Comparison of ENCODE assay signal across 8 cellular contexts in the genomic region with DNA sequence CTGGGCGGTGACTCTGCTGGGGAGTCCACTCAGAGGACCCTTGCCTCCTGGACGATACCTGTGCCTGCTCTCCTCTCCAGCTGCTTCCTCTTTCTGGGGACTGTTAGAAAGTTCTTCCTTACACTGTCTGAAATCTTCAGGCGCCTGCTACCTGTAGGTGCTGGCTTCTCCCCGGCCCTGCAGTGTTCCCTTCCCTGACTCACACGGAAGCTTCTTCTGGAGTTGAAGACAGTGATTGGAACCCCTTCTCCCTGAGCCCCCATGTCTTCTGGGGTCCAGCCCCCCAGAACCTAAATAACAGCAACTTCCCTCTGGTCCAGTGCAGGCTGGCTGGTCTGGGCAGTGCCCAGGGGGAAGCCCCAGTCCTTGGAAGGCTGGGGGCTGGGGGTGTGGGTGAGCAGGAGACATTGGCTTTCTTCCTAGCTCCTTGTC. TPM values are rescaled to one million over a fixed set of nuclear protein-coding genes. Genes with fewer than 3 reads are reported as not detected.
DNase-seq lines count a peak whose midpoint lies in the region; ATAC-seq and TF ChIP-seq lines count a peak whose summit lies in the region.

No MANE protein-coding gene starts in this region.

- intact Hi-C loops in colonic mucosa (cut with DNase I): no loop called here

- no peak for TF ChIP-seq POLR2A in NB4 (IDR thresholded peaks at IDR 0.05; ENCODE audit: extremely low read depth, insufficient read length)

- no peaks in the 10 kb centered on the region for H3K36me3 ChIP-seq in ACC112 (ENCODE audit: insufficient read depth, low read length)
- H3K36me3 ChIP-seq in colonic mucosa: no peaks in the 10 kb centered on the region

- peaks cover 41% of the 10 kb centered on the region for H3K4me1 ChIP-seq in ACC112 (ENCODE audit: control insufficient read depth, insufficient read depth, low read length, unreplicated experiment)
- peaks cover 5% of the 10 kb centered on the region for H3K4me1 ChIP-seq in colonic mucosa
- H3K4me1 ChIP-seq in mononuclear cell (ENCODE audit: insufficient read depth, low read length): peaks cover 70% of the 10 kb centered on the region

- DNase-seq in NB4 (ENCODE audit: low read depth) (peak; percentile 58), colonic mucosa (no peak), NK-92 (lab: John Stamatoyannopoulos, UW; ENCODE audit: unreplicated experiment) (no peak), SK-N-DZ (ENCODE audit: low spot score) (no peak)
- no peak for DNase-seq in activated CD8-positive, alpha-beta memory T cell treated with anti-CD3 and anti-CD28 coated beads, Interleukin-2, amount 50 U/mL, for 4 hours

- no peaks in the 10 kb centered on the region for H3K9me3 ChIP-seq in colonic mucosa
- H3K9me3 ChIP-seq in mononuclear cell (ENCODE audit: low read depth, low read length): no peaks in the 10 kb centered on the region

- H3K9ac ChIP-seq in colonic mucosa (ENCODE audit: low read depth in 2 of 2, low read length in 2 of 2): peak overlapping the region; percentile 88 to 92

- TF ChIP-seq CTCF in NB4 (IDR thresholded peaks at IDR 0.05; ENCODE audit: low read depth, low read length): no peak
- TF ChIP-seq CTCF in colonic mucosa (IDR thresholded peaks at IDR 0.05): no peak

- H3K4me3 ChIP-seq in ACC112 (ENCODE audit: low read depth, low read length): peak overlapping the region; percentile 99
- H3K4me3 ChIP-seq in NB4 (ENCODE audit: low read depth, low read length): peak overlapping the region; percentile 81
- H3K4me3 ChIP-seq in colonic mucosa: peak overlapping the region; percentile 87
- H3K4me3 ChIP-seq in mononuclear cell (ENCODE audit: low read length): peak overlapping the region; percentile 65

- peaks cover 50% of the 10 kb centered on the region for H3K79me2 ChIP-seq in ACC112 (ENCODE audit: control insufficient read depth, insufficient read depth, low read length, unreplicated experiment)

- peak; percentile 25 for ATAC-seq in GM19463 (IDR thresholded peaks at IDR 0.05; ENCODE audit: unreplicated experiment)

- peak overlapping the region; percentile 72 for H2AFZ ChIP-seq in ACC112 (ENCODE audit: low read length, unreplicated experiment)

- H3K27ac ChIP-seq in ACC112 (ENCODE audit: low read depth, low read length) (peak overlapping the region; percentile 71), colonic mucosa (peak overlapping the region; percentile 98)

- no peaks in the 10 kb centered on the region for H3K27me3 ChIP-seq in ACC112 (ENCODE audit: insufficient read depth, low read length)
- H3K27me3 ChIP-seq in colonic mucosa: no peaks in the 10 kb centered on the region
- no peaks in the 10 kb centered on the region for H3K27me3 ChIP-seq in mononuclear cell (ENCODE audit: insufficient read depth, low read length)

RNA-seq across cellular contexts. Expression of gene GSN, which starts 0.7 kb away (rescaled TPM):
- total RNA-seq in colonic mucosa (100 to 1,000 TPM; 413 to 553 TPM), mononuclear cell (72.2 TPM)
- 0.10 and 1.2 TPM in 2 replicates for polyA plus RNA-seq in SK-N-DZ (2014; cell fraction: cytosol; rRNA removed)
- 0.72 and 2.9 TPM in 2 replicates for polyA plus RNA-seq in SK-N-DZ (2014; cell fraction: nucleus; rRNA removed)
